18 cellular contexts compared by ENCODE assay signal in genomic region chr18:44816028-44816427, GRCh38.
DNase-seq lines count a peak whose midpoint lies in the region; ATAC-seq and TF ChIP-seq lines count a peak whose summit lies in the region.
"Had no signal": no experiment of that assay in that cellular context is flagged by ENCODE, and none has a peak within 500 bp of the region (broad histone marks: within the 10 kb centered on the region; RNA-seq: fewer than 3 reads in every experiment).

No MANE protein-coding gene starts in this region.

- H3K27ac Mint-ChIP-seq in glutamatergic neuron (ENCODE audit: unreplicated experiment) (peak overlapping the region; percentile 83), neural progenitor cell (peak overlapping the region; percentile 72)

- ATAC-seq in GM19463 (IDR thresholded peaks at IDR 0.05; ENCODE audit: unreplicated experiment) (no peak), heart right ventricle (no peak)
- ATAC-seq: A549, GM12878 had no signal

- WGBS in heart right ventricle, 2 donors, result 83 to 84% methylated on average over 3 of the region's 3 CpGs

- TF ChIP-seq CTCF in glutamatergic neuron (IDR thresholded peaks at IDR 0.05; ENCODE audit: partially characterized antibody, unreplicated experiment) (no peak), neural progenitor cell (IDR thresholded peaks at IDR 0.05) (no peak), heart right ventricle (IDR thresholded peaks at IDR 0.05) (no peak)

- H3K4me3 ChIP-seq in neural progenitor cell (no peak overlapping the region), heart right ventricle (no peak overlapping the region)
- H3K4me3 ChIP-seq: A549, GM12878, GM23248, SK-N-MC had no signal

- H3K36me3 ChIP-seq in neural progenitor cell, result no peaks in the 10 kb centered on the region
- no peaks in the 10 kb centered on the region for H3K36me3 ChIP-seq in heart right ventricle

- no peaks in the 10 kb centered on the region for H4K20me1 ChIP-seq in neural progenitor cell (ENCODE audit: low read depth)

- H3K9me3 Mint-ChIP-seq in glutamatergic neuron (ENCODE audit: unreplicated experiment), result peaks cover 10% of the 10 kb centered on the region
- H3K9me3 Mint-ChIP-seq in neural progenitor cell, result no peaks in the 10 kb centered on the region

- H3K27ac ChIP-seq in neural progenitor cell (peak overlapping the region; percentile 89), heart right ventricle (no peak overlapping the region)
- H3K27ac ChIP-seq: A549, C4-2B, GM23248, HL-60, SK-N-MC had no signal

- peaks cover 10% of the 10 kb centered on the region for H3K27me3 Mint-ChIP-seq in glutamatergic neuron (ENCODE audit: unreplicated experiment)
- H3K27me3 Mint-ChIP-seq in neural progenitor cell (ENCODE audit: insufficient read depth, low read depth), result peaks cover under 1% of the 10 kb centered on the region

- H3K9me3 ChIP-seq in neural progenitor cell (ENCODE audit: low read depth), result no peaks in the 10 kb centered on the region
- H3K9me3 ChIP-seq in heart right ventricle, result no peaks in the 10 kb centered on the region
- H3K9me3 ChIP-seq: A549 had no signal

- no peak overlapping the region for H2AFZ ChIP-seq in neural progenitor cell (replicated peaks)
- H2AFZ ChIP-seq: GM23248 had no signal

- peaks cover 39% of the 10 kb centered on the region for H3K4me1 ChIP-seq in neural progenitor cell
- peaks cover 0 to 24% (median 0%) of the 10 kb centered on the region in 9 donors for H3K4me1 ChIP-seq in heart right ventricle

- peak overlapping the region; percentile 57 for H3K4me2 ChIP-seq in neural progenitor cell
- H3K4me2 ChIP-seq: A549 had no signal

- intact Hi-C loops in heart right ventricle (cut with DNase I) (no loop called here), posterior cingulate gyrus (cut with DNase I) (no loop called here)

- H3K4me3 Mint-ChIP-seq in glutamatergic neuron (ENCODE audit: unreplicated experiment), result peak overlapping the region; percentile 44
- H3K4me3 Mint-ChIP-seq in neural progenitor cell, result peak overlapping the region; percentile 42

- no peaks in the 10 kb centered on the region for H3K27me3 ChIP-seq in neural progenitor cell
- no peaks in the 10 kb centered on the region for H3K27me3 ChIP-seq in heart right ventricle

- DNase-seq in ELF-1 (ENCODE audit: low read depth, low spot score) (peak; percentile 59), NCI-H2227 treated with DMSO at 0.1 percent for 48 hours (lab: John Stamatoyannopoulos, UW) (peak; percentile 28), glutamatergic neuron (peak; percentile 68), neural progenitor cell (ENCODE audit: low spot score) (peak; percentile 87), heart right ventricle (no peak), posterior cingulate gyrus (no peak), NCI-H187 treated with DMSO at 0.1 percent for 48 hours (lab: John Stamatoyannopoulos, UW) (no peak)
- DNase-seq: GM23248; KBM-7; NCI-H1092; NCI-H510A treated with DMSO at 0.1 percent for 48 hours; NK-92 treated with Interleukin-12 subunit alpha and Interleukin-12 subunit beta, amount 100 ng/mL, for 24 hours had no signal

- no peaks in the 10 kb centered on the region for H3K79me2 ChIP-seq in neural progenitor cell (ENCODE audit: low read depth)

- H3K4me1 Mint-ChIP-seq in glutamatergic neuron (ENCODE audit: low read depth, unreplicated experiment) (peaks cover 43% of the 10 kb centered on the region), neural progenitor cell (peaks cover 60% of the 10 kb centered on the region)

- H3F3A ChIP-seq in neural progenitor cell (ENCODE audit: low read depth), result peaks cover 20% of the 10 kb centered on the region

- H3K9ac ChIP-seq in neural progenitor cell, result no peak overlapping the region
- H3K9ac ChIP-seq: GM23248 had no signal

- H3K36me3 Mint-ChIP-seq in glutamatergic neuron (ENCODE audit: unreplicated experiment) (no peaks in the 10 kb centered on the region), neural progenitor cell (peaks cover 15% of the 10 kb centered on the region)

Comparison
In these comparisons a context has a peak if more than half of its experiments do, and no peak if none do; other contexts are left out.
1. DNase-seq: peak in ELF-1 (single experiment), NCI-H2227 treated with DMSO at 0.1 percent for 48 hours (single experiment), glutamatergic neuron (single experiment) and neural progenitor cell (single experiment); none in heart right ventricle (0 of 2), posterior cingulate gyrus (0 of 10) and NCI-H187 treated with DMSO at 0.1 percent for 48 hours (single experiment).